ENCODE assay signal across 14 cellular contexts in the genomic region with DNA sequence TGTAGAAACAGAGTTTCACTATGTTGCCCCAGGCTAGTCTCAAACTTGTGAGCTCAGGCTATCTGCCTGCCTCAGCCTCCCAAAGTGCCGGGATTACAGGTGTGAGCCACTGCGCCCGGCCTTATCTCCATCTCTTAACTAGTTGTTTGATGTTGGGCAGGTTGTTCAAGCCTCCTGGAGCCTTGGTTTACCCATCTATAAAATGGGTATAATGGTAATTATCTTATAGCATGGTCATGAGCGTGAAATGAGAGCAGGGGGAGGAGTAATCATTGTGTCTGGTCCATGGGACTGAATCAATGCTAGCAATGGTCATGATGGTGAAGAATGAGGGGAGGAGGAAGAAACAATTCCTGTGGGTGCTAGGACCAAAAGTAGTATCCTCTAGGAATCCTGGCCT. TPM values are rescaled to one million over a fixed set of nuclear protein-coding genes. Genes with fewer than 3 reads are reported as not detected.
A peak's percentile ranks its signal among the peaks of the same experiment; 100 is the strongest.
DNase-seq lines count a peak whose midpoint lies in the region; ATAC-seq and TF ChIP-seq lines count a peak whose summit lies in the region.
"Had no signal": no experiment of that assay in that cellular context is flagged by ENCODE, and none has a peak within 500 bp of the region (broad histone marks: within the 10 kb centered on the region; RNA-seq: fewer than 3 reads in every experiment).

No MANE protein-coding gene starts in this region.

- ATAC-seq in activated CD8-positive, alpha-beta T cell treated with anti-CD3 and anti-CD28 coated beads for 36 hours: no peak
- no peak for ATAC-seq in lower lobe of right lung
- ATAC-seq in GM18870 (IDR thresholded peaks at IDR 0.05; ENCODE audit: unreplicated experiment): no peak

- no peak for TF ChIP-seq CTCF in left ventricle myocardium inferior (IDR thresholded peaks at IDR 0.05; ENCODE audit: borderline replicate concordance)
- no peak for TF ChIP-seq CTCF in activated CD8-positive, alpha-beta T cell treated with anti-CD3 and anti-CD28 coated beads for 36 hours (IDR thresholded peaks at IDR 0.05)
- TF ChIP-seq CTCF in lower lobe of right lung (IDR thresholded peaks at IDR 0.05): no peak

- H3K27ac ChIP-seq in left ventricle myocardium inferior (replicated peaks) (peak overlapping the region; percentile 70), lower lobe of right lung (peak overlapping the region; percentile 26), urinary bladder (ENCODE audit: low read depth) (peak overlapping the region; percentile 41)

- H3K27me3 ChIP-seq in left ventricle myocardium inferior (ENCODE audit: low read depth) (no peaks in the 10 kb centered on the region), lower lobe of right lung (ENCODE audit: low read depth) (no peaks in the 10 kb centered on the region)

- H3K9me3 ChIP-seq in left ventricle myocardium inferior (replicated peaks) (no peaks in the 10 kb centered on the region), lower lobe of right lung (no peaks in the 10 kb centered on the region)

- H3K4me1 ChIP-seq in left ventricle myocardium inferior (peaks cover 67% of the 10 kb centered on the region), lower lobe of right lung (peaks cover 49% of the 10 kb centered on the region), urinary bladder (ENCODE audit: insufficient read depth) (no peaks in the 10 kb centered on the region)

- H3K4me3 Mint-ChIP-seq in activated CD8-positive, alpha-beta T cell treated with anti-CD3 and anti-CD28 coated beads for 36 hours: peak overlapping the region; percentile 58
- H3K4me3 Mint-ChIP-seq: endodermal cell had no signal

- H3K36me3 Mint-ChIP-seq in activated CD8-positive, alpha-beta T cell treated with anti-CD3 and anti-CD28 coated beads for 36 hours (ENCODE audit: low read depth): peaks cover 23% of the 10 kb centered on the region

- CTCF ChIA-PET in activated CD8-positive, alpha-beta T cell treated with anti-CD3 and anti-CD28 coated beads for 36 hours (lab: Charles Lee): interaction anchor here (1.2 to 1.6 kb wide), 5 partner anchors 15 to 336 kb away, joined by 3 to 5 read pairs (median 3); no protein-coding TSS in a partner anchor

- no peaks in the 10 kb centered on the region for H3K27me3 Mint-ChIP-seq in activated CD8-positive, alpha-beta T cell treated with anti-CD3 and anti-CD28 coated beads for 36 hours

- H3K9me3 Mint-ChIP-seq in activated CD8-positive, alpha-beta T cell treated with anti-CD3 and anti-CD28 coated beads for 36 hours: no peaks in the 10 kb centered on the region
- H3K9me3 Mint-ChIP-seq: endodermal cell had no signal

- no peak overlapping the region for H3K4me3 ChIP-seq in left ventricle myocardium inferior
- H3K4me3 ChIP-seq in lower lobe of right lung: no peak overlapping the region
- H3K4me3 ChIP-seq in urinary bladder (ENCODE audit: low read depth, low read length): no peak overlapping the region

- H3K27ac Mint-ChIP-seq in activated CD8-positive, alpha-beta T cell treated with anti-CD3 and anti-CD28 coated beads for 36 hours: peak overlapping the region; percentile 89

- WGBS in urinary bladder: 92% methylated on average over 4 of the region's 4 CpGs

- POLR2A ChIA-PET in activated CD8-positive, alpha-beta T cell treated with anti-CD3 and anti-CD28 coated beads for 36 hours (lab: Charles Lee): interaction anchor here (0.8 to 3.2 kb wide), 5 partner anchors 11 to 29 kb away, joined by 3 to 16 read pairs (median 6); no protein-coding TSS in a partner anchor

- H3K36me3 ChIP-seq in left ventricle myocardium inferior (peaks cover 3% of the 10 kb centered on the region), lower lobe of right lung (peaks cover 6% of the 10 kb centered on the region), urinary bladder (ENCODE audit: insufficient read depth) (no peaks in the 10 kb centered on the region)

- intact Hi-C loops in left ventricle myocardium inferior (cut with micrococcal nuclease) (no loop called here), cardiac septum (cut with DNase I) (no loop called here), lower lobe of right lung (cut with DNase I) (no loop called here)
- intact Hi-C loops in activated CD8-positive, alpha-beta T cell treated with anti-CD3 and anti-CD28 coated beads for 36 hours (cut with micrococcal nuclease): no loop called here

- peaks cover 65% of the 10 kb centered on the region for H3K4me1 Mint-ChIP-seq in activated CD8-positive, alpha-beta T cell treated with anti-CD3 and anti-CD28 coated beads for 36 hours (ENCODE audit: low read depth)

- DNase-seq in left ventricle myocardium inferior (no peak), cardiac septum (ENCODE audit: low spot score) (no peak), lower lobe of right lung (no peak), NCI-H2171 (lab: John Stamatoyannopoulos, UW) (no peak)
- DNase-seq in activated CD8-positive, alpha-beta T cell treated with anti-CD3 and anti-CD28 coated beads for 36 hours: no peak
- DNase-seq in central memory CD4-positive, alpha-beta T cell: no peak
- DNase-seq: activated CD4-positive, alpha-beta T cell treated with anti-CD3 and anti-CD28 coated beads for 48 hours; endodermal cell; hippocampal formation; NCI-H1048; NCI-H69; retina had no signal

RNA-seq across cellular contexts. Expression of a gene that starts 32.0 kb away (rescaled TPM):
- total RNA-seq in left ventricle myocardium inferior (18.8 TPM), cardiac septum (18.4 TPM), lower lobe of right lung (25.7 TPM), urinary bladder (31.2 TPM)
- total RNA-seq in activated CD8-positive, alpha-beta T cell treated with anti-CD3 and anti-CD28 coated beads for 36 hours: 10 to 100 TPM; 22.3 to 24.7 TPM
- polyA plus RNA-seq in urinary bladder: 28.3 TPM
